In the genomic region with DNA sequence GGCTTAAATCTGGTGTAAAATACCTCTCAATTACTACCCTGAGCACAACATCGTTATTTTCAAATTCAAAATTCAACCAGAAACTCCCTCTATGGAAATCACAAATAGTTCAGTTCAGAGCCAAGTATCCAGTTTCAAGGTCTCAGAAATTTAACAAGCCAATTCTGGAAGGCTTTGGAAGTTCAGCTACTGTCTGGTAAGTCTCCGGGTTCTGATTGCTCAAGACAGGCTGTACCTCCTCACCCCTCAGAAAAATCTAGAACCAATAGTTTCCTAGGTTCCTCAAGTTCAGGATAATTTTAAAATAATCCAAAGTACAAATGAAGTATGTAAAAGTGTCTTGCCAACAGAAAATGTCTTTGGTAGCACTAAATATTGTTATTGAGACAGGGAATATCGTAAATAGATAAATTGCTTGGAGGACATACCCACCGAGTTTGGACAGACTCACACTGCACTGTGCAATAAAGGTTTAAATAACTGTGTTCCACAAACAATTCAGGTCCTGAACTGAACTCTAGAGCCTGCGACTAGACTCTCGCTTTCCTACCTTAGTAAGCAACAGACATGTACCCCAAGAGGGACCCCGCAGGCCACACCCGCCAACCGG, we compare ENCODE assay signal across 8 cellular contexts. TPM values are rescaled to one million over a fixed set of nuclear protein-coding genes. Genes with fewer than 3 reads are reported as not detected.
DNase-seq lines count a peak whose midpoint lies in the region; ATAC-seq and TF ChIP-seq lines count a peak whose summit lies in the region.

No MANE protein-coding gene starts in this region.

- H3K9me3 ChIP-seq in mucosa of descending colon: no peaks in the 10 kb centered on the region

- H3K36me3 ChIP-seq in BJ (ENCODE audit: control insufficient read depth, insufficient read depth, low read length): no peaks in the 10 kb centered on the region
- H3K36me3 ChIP-seq in KMS-11 (ENCODE audit: insufficient read depth): no peaks in the 10 kb centered on the region
- peaks cover 5% of the 10 kb centered on the region for H3K36me3 ChIP-seq in mucosa of descending colon (ENCODE audit: low read depth)

- POLR2A ChIA-PET in BJ (lab: Charles Lee): no interaction called here

- DNase-seq in BJ (ENCODE audit: low read depth) (no peak), cardiac fibroblast (ENCODE audit: low read depth in 2 of 2) (peak; percentile 21 to 27), mucosa of descending colon (no peak), NCI-H82 treated with DMSO at 0.1 percent for 48 hours (lab: John Stamatoyannopoulos, UW; ENCODE audit: unreplicated experiment) (no peak), D341Med (ENCODE audit: low spot score) (no peak), cerebellar nuclear complex (lab: John Stamatoyannopoulos, UW) (no peak)
- no peak for DNase-seq in activated CD4-positive, CD25-positive, alpha-beta regulatory T cell (lab: John Stamatoyannopoulos, UW)

- no peaks in the 10 kb centered on the region for H4K20me1 ChIP-seq in KMS-11 (ENCODE audit: insufficient read depth)

- no peaks in the 10 kb centered on the region; the same call in 1 of the 2 replicates for H3K27me3 ChIP-seq in BJ (ENCODE audit: control insufficient read depth, insufficient read depth, low read length)
- H3K27me3 ChIP-seq in KMS-11 (ENCODE audit: insufficient read depth, low read depth): no peaks in the 10 kb centered on the region

- H2AFZ ChIP-seq in KMS-11 (ENCODE audit: low read depth): peak overlapping the region; percentile 56; the same call in 1 of the 2 replicates

- peaks cover 47% of the 10 kb centered on the region for H3K79me2 ChIP-seq in KMS-11 (ENCODE audit: insufficient read depth, low read depth)

- peak overlapping the region; percentile 73 for H3K9ac ChIP-seq in KMS-11

- no peak for TF ChIP-seq CTCF in BJ (IDR thresholded peaks at IDR 0.05; ENCODE audit: insufficient read depth, low read depth, low read length)
- TF ChIP-seq CTCF in KMS-11 (conservative IDR thresholded peaks at IDR 0.05; ENCODE audit: low read depth, low read length): no peak
- no peak for TF ChIP-seq CTCF in cardiac fibroblast (IDR thresholded peaks at IDR 0.05; ENCODE audit: low read depth, low read length)
- TF ChIP-seq CTCF in mucosa of descending colon (IDR thresholded peaks at IDR 0.05): no peak

- H3K4me3 ChIP-seq in BJ (ENCODE audit: low read depth, low read length): peak overlapping the region; percentile 95
- H3K4me3 ChIP-seq in KMS-11 (IDR thresholded peaks at IDR 0.05; ENCODE audit: insufficient read depth, low read depth, low read length): no peak overlapping the region
- peak overlapping the region; percentile 96 to 99 for H3K4me3 ChIP-seq in cardiac fibroblast (replicated peaks in 1 of 2; ENCODE audit: low read depth in 2 of 2, low read length in 2 of 2)
- peak overlapping the region; percentile 67 for H3K4me3 ChIP-seq in mucosa of descending colon

- CTCF ChIA-PET in BJ (lab: Yijun Ruan, JAX): interaction anchor here (0.9 to 1.0 kb wide), 2 partner anchors 10 to 15 kb away, joined by 3 to 7 read pairs; no protein-coding TSS in a partner anchor

- peak overlapping the region; percentile 79 for H3K27ac ChIP-seq in KMS-11

- H3K4me2 ChIP-seq in KMS-11: peak overlapping the region; percentile 70

- H3K4me1 ChIP-seq in KMS-11 (ENCODE audit: low read depth, poor library complexity, severe bottlenecking): peaks cover 14% of the 10 kb centered on the region
- H3K4me1 ChIP-seq in mucosa of descending colon (ENCODE audit: low read depth): peaks cover 10% of the 10 kb centered on the region

- peak; percentile 29 for ATAC-seq in mucosa of descending colon

- intact Hi-C loops in mucosa of descending colon (cut with DNase I, micrococcal nuclease): no loop called here

RNA-seq across cellular contexts. Expression of a gene that starts 0.7 kb away (rescaled TPM):
- 18.6 and 35.7 TPM in 2 replicates for polyA plus RNA-seq in BJ (2011; rRNA removed)
- polyA minus RNA-seq in BJ (2011; rRNA and poly(A)+ RNA removed): 7.6 and 8.2 TPM in 2 replicates
- total RNA-seq in mucosa of descending colon: 10 to 100 TPM; 39.4 to 51.6 (median 43.0) TPM

RNA-seq across cellular contexts. Expression of a gene that starts 35.7 kb away (rescaled TPM):
- 0.75 and 1.4 TPM in 2 replicates for polyA plus RNA-seq in BJ (2011; rRNA removed)
- polyA minus RNA-seq in BJ (2011; rRNA and poly(A)+ RNA removed): 1.7 TPM in 2 replicates
- 10 to 100 TPM; 26.6 to 93.0 (median 86.4) TPM for total RNA-seq in mucosa of descending colon

Comparison
In these comparisons a context has a peak if more than half of its experiments do, and no peak if none do; other contexts are left out.
1. DNase-seq: peak in cardiac fibroblast (2 of 2); none in BJ (single experiment), mucosa of descending colon (0 of 3), activated CD4-positive, CD25-positive, alpha-beta regulatory T cell (0 of 4), NCI-H82 treated with DMSO at 0.1 percent for 48 hours (single experiment), D341Med (single experiment) and cerebellar nuclear complex (0 of 2).